ENCODE assay signal across 8 cellular contexts in genomic region chr2:148508878-148509702, GRCh38.
DNase-seq lines count a peak whose midpoint lies in the region; ATAC-seq lines count a peak whose summit lies in the region.

No MANE protein-coding gene starts in this region.

- peak overlapping the region; percentile 72 for H3K27ac Mint-ChIP-seq in central memory CD8-positive, alpha-beta T cell (ENCODE audit: low read depth)

- peak overlapping the region; percentile 71 for H3K4me3 Mint-ChIP-seq in central memory CD8-positive, alpha-beta T cell

- peaks cover 5% of the 10 kb centered on the region for H3K36me3 Mint-ChIP-seq in central memory CD8-positive, alpha-beta T cell (ENCODE audit: insufficient read depth)

- H3K27me3 Mint-ChIP-seq in central memory CD8-positive, alpha-beta T cell: no peaks in the 10 kb centered on the region

- no peaks in the 10 kb centered on the region for H3K9me3 Mint-ChIP-seq in central memory CD8-positive, alpha-beta T cell

- H3K4me1 Mint-ChIP-seq in central memory CD8-positive, alpha-beta T cell: peaks cover 10% of the 10 kb centered on the region

- peak; percentile 100 for ATAC-seq in GM18868 (IDR thresholded peaks at IDR 0.05; ENCODE audit: unreplicated experiment)
- peak; percentile 100 for ATAC-seq in HG03103 (IDR thresholded peaks at IDR 0.05; ENCODE audit: low read depth, unreplicated experiment)
- peak; percentile 99 for ATAC-seq in activated CD4-positive, CD25-positive, alpha-beta regulatory T cell treated with anti-CD3 and anti-CD28 coated beads, Interleukin-2, amount 50 U/mL, for 24 hours
- peak; percentile 99 for ATAC-seq in central memory CD8-positive, alpha-beta T cell (replicated peaks; ENCODE audit: extremely low read depth, poor library complexity, severe bottlenecking)

- DNase-seq in AG08395 (ENCODE audit: low spot score) (peak; percentile 88), NCI-H345 (lab: John Stamatoyannopoulos, UW) (peak; percentile 51), left kidney (ENCODE audit: low read depth, low spot score) (peak; percentile 89)
- peak; percentile 68 to 72 for DNase-seq in central memory CD8-positive, alpha-beta T cell (ENCODE audit: low spot score in 2 of 2)
- peak; percentile 91 for DNase-seq in stimulated activated CD4-positive, alpha-beta T cell treated with anti-CD3 and anti-CD28 coated beads, Interleukin-1b, Interleukin-23, amount 100 ng/mL, for 48 hours

Comparison
In these comparisons a context has a peak if more than half of its experiments do, and no peak if none do; other contexts are left out.
1. Peak in every context shown above with its lines: DNase-seq and ATAC-seq.